8 cellular contexts compared by ENCODE assay signal in genomic region chr17:48593126-48593829, GRCh38. TPM values are rescaled to one million over a fixed set of nuclear protein-coding genes. Genes with fewer than 3 reads are reported as not detected.
DNase-seq lines count a peak whose midpoint lies in the region; ATAC-seq and TF ChIP-seq lines count a peak whose summit lies in the region.

Gene HOXB5, minus strand, starts transcription at chr17:48593779. Its CDS starts 97 bp downstream, at chr17:48593682.

- no peak for TF ChIP-seq CTCF in GM12865 (IDR thresholded peaks at IDR 0.05; ENCODE audit: insufficient read depth, low read depth, low read length, missing control alignments)
- no peak for TF ChIP-seq CTCF in endodermal cell (conservative IDR thresholded peaks at IDR 0.05)

- no peak for DNase-seq in GM12865 (ENCODE audit: low read depth)
- peak; percentile 83 for DNase-seq in NCI-H748 (lab: John Stamatoyannopoulos, UW; ENCODE audit: unreplicated experiment)
- peak; percentile 86 for DNase-seq in endodermal cell
- DNase-seq in trophoblast cell: no peak
- no peak for DNase-seq in dermis blood vessel endothelial cell

- H3K36me3 ChIP-seq in endodermal cell (ENCODE audit: control insufficient read depth, insufficient read depth, low read length) (no peaks in the 10 kb centered on the region), trophoblast cell (ENCODE audit: control insufficient read depth in 1 of 2, insufficient read depth in 2 of 2, low read length in 2 of 2) (peaks cover 3 to 10% of the 10 kb centered on the region in 2 experiments)

- peak within 1 kb of the TSS; percentile 67 for H2BK5ac ChIP-seq in trophoblast cell (ENCODE audit: low read depth, low read length, poor library complexity)

- ATAC-seq in GM21390 (IDR thresholded peaks at IDR 0.05; ENCODE audit: unreplicated experiment): no peak
- ATAC-seq in GM21576 (IDR thresholded peaks at IDR 0.05; ENCODE audit: unreplicated experiment): no peak
- no peak for ATAC-seq in GM19467 (IDR thresholded peaks at IDR 0.05; ENCODE audit: unreplicated experiment)

- H4K8ac ChIP-seq in trophoblast cell (ENCODE audit: low read depth, low read length): peak within 1 kb of the TSS; percentile 89

- peak within 1 kb of the TSS; percentile 10 for H3K4me3 Mint-ChIP-seq in endodermal cell

- no peaks in the 10 kb centered on the region for H3K9me3 Mint-ChIP-seq in endodermal cell

- no peak within 1 kb of the TSS for H3K27ac Mint-ChIP-seq in endodermal cell

- 1 to 3% methylated on average over 23 to 50 of the region's 50 CpGs for WGBS in endodermal cell (ENCODE audit: insufficient coverage in 1 of 2, insufficient read length in 1 of 2), 2 experiments
- no CpG with 5 or more reads among the region's 50 CpGs for WGBS in trophoblast cell (ENCODE audit: extremely low coverage, insufficient coverage, insufficient read length)

- H3K27me3 ChIP-seq in endodermal cell (ENCODE audit: control insufficient read depth, insufficient read depth, low read length, poor library complexity, severe bottlenecking): peaks cover 100% of the 10 kb centered on the region
- H3K27me3 ChIP-seq in trophoblast cell (ENCODE audit: insufficient read depth, low read length): peaks cover 3% of the 10 kb centered on the region

- peak within 1 kb of the TSS; percentile 91 for H4K91ac ChIP-seq in trophoblast cell (ENCODE audit: low read depth, low read length)

- no peaks in the 10 kb centered on the region for H3K4me1 ChIP-seq in endodermal cell (ENCODE audit: control insufficient read depth, insufficient read depth, low read length)
- peaks cover 36 to 43% of the 10 kb centered on the region in 2 experiments for H3K4me1 ChIP-seq in trophoblast cell (ENCODE audit: control insufficient read depth in 1 of 2, insufficient read depth in 2 of 2, low read length in 2 of 2)

- H3K9ac ChIP-seq in endodermal cell (ENCODE audit: extremely low read depth, low read length, poor library complexity, severe bottlenecking) (no peak within 1 kb of the TSS), trophoblast cell (ENCODE audit: low read length) (peak within 1 kb of the TSS; percentile 8)

- peak within 1 kb of the TSS; percentile 77 for H2AK5ac ChIP-seq in trophoblast cell (ENCODE audit: low read length)

- peak within 1 kb of the TSS; percentile 81 for H2BK12ac ChIP-seq in trophoblast cell (ENCODE audit: low read length)

- no peaks in the 10 kb centered on the region for H3K36me3 Mint-ChIP-seq in endodermal cell (ENCODE audit: low read depth)

- H3K23ac ChIP-seq in trophoblast cell (ENCODE audit: low read length): no peak within 1 kb of the TSS

- H3K4me3 ChIP-seq in GM12865 (ENCODE audit: low read depth, low read length) (peak within 1 kb of the TSS; percentile 44), endodermal cell (ENCODE audit: low read length) (peak within 1 kb of the TSS; percentile 60), trophoblast cell (ENCODE audit: low read depth, low read length) (peak within 1 kb of the TSS; percentile 69)

- H4K12ac ChIP-seq in trophoblast cell (ENCODE audit: low read depth, low read length): peak within 1 kb of the TSS; percentile 88

- H3K9me3 ChIP-seq in endodermal cell (ENCODE audit: control insufficient read depth, low read length) (no peaks in the 10 kb centered on the region), trophoblast cell (ENCODE audit: insufficient read depth, low read depth, low read length) (no peaks in the 10 kb centered on the region)

- H3K4me2 ChIP-seq in trophoblast cell (ENCODE audit: low read length): peak within 1 kb of the TSS; percentile 84

- peak within 1 kb of the TSS; percentile 91 for H2BK120ac ChIP-seq in trophoblast cell (ENCODE audit: insufficient read depth, low read length, poor library complexity)

- H3K79me2 ChIP-seq in trophoblast cell (ENCODE audit: control insufficient read depth, insufficient read depth, low read length, poor library complexity): peaks cover 11% of the 10 kb centered on the region

- H2AFZ ChIP-seq in trophoblast cell (ENCODE audit: insufficient read depth, low read length, poor library complexity): peak within 1 kb of the TSS; percentile 98

- peak within 1 kb of the TSS; percentile 92 for H3K14ac ChIP-seq in trophoblast cell (ENCODE audit: low read length)

- H3K79me1 ChIP-seq in trophoblast cell (ENCODE audit: low read length): peaks cover 23% of the 10 kb centered on the region

- H3K18ac ChIP-seq in trophoblast cell (ENCODE audit: low read length): peak within 1 kb of the TSS; percentile 97

- H3K27me3 Mint-ChIP-seq in endodermal cell (ENCODE audit: insufficient read depth): peaks cover 100% of the 10 kb centered on the region

- H3K4me1 Mint-ChIP-seq in endodermal cell: peaks cover 15% of the 10 kb centered on the region

- peak within 1 kb of the TSS; percentile 80 for H3K4ac ChIP-seq in trophoblast cell (ENCODE audit: low read depth, low read length)

- H3K27ac ChIP-seq in endodermal cell (ENCODE audit: low read depth, low read length): no peak within 1 kb of the TSS
- peak within 1 kb of the TSS; percentile 49 for H3K27ac ChIP-seq in trophoblast cell (ENCODE audit: low read depth, low read length)

RNA-seq across cellular contexts. Expression of gene HOXB5, which starts in this region (rescaled TPM):
- not detected for total RNA-seq in endodermal cell
- polyA plus RNA-seq in endodermal cell (2013, experiment 1 of 2): 5.3 TPM
- polyA plus RNA-seq in endodermal cell (2013, experiment 2 of 2): 2.5 TPM
- polyA plus RNA-seq in trophoblast cell (2013): 3.2 and 3.5 TPM in 2 replicates
- 0.17 and 0.23 TPM in 2 replicates for total RNA-seq in dermis blood vessel endothelial cell

Comparison
In these comparisons a context has a peak if more than half of its experiments do, and no peak if none do; other contexts are left out.
1. DNase-seq: peak in NCI-H748 (single experiment) and endodermal cell (single experiment); none in GM12865 (single experiment), trophoblast cell (0 of 2) and dermis blood vessel endothelial cell (single experiment).
2. Peak in every context shown above with its lines, with median percentiles within 50 percentile points of each other: H3K4me3 ChIP-seq.